ENCODE assay signal across 1 cellular context in genomic region chr6:7129360-7129759, GRCh38.
TF ChIP-seq lines count a peak whose summit lies in the region.

No MANE protein-coding gene starts in this region.

TF ChIP-seq in SK-N-SH, 30 proteins besides CTCF, POLR2A, EP300 and RAD21 (continued from another document):
- TF ChIP-seq NRF1 (IDR thresholded peaks at IDR 0.05; ENCODE audit: low read depth, low read length) (no peak), TAF1 (IDR thresholded peaks at IDR 0.05; ENCODE audit: borderline replicate concordance, low read depth, low read length) (no peak), GATA2 (CRISPR knock-in tag; IDR thresholded peaks at IDR 0.05) (no peak), JUND (IDR thresholded peaks at IDR 0.05) (no peak), YY1 (IDR thresholded peaks at IDR 0.05; ENCODE audit: low read depth) (no peak), RFX5 (IDR thresholded peaks at IDR 0.05; ENCODE audit: low read length) (no peak), RCOR1 (IDR thresholded peaks at IDR 0.05; ENCODE audit: low read length) (no peak), FOXM1 (IDR thresholded peaks at IDR 0.05; ENCODE audit: low read depth) (no peak), TCF12 (IDR thresholded peaks at IDR 0.05) (no peak), FOXJ3 (CRISPR knock-in tag; IDR thresholded peaks at IDR 0.05) (no peak), EZH2phosphoT487 (IDR thresholded peaks at IDR 0.05; ENCODE audit: borderline replicate concordance, low read depth) (no peak), ZBTB33 (IDR thresholded peaks at IDR 0.05; ENCODE audit: borderline replicate concordance, low read depth) (no peak)
- TF ChIP-seq, protein P1, sequence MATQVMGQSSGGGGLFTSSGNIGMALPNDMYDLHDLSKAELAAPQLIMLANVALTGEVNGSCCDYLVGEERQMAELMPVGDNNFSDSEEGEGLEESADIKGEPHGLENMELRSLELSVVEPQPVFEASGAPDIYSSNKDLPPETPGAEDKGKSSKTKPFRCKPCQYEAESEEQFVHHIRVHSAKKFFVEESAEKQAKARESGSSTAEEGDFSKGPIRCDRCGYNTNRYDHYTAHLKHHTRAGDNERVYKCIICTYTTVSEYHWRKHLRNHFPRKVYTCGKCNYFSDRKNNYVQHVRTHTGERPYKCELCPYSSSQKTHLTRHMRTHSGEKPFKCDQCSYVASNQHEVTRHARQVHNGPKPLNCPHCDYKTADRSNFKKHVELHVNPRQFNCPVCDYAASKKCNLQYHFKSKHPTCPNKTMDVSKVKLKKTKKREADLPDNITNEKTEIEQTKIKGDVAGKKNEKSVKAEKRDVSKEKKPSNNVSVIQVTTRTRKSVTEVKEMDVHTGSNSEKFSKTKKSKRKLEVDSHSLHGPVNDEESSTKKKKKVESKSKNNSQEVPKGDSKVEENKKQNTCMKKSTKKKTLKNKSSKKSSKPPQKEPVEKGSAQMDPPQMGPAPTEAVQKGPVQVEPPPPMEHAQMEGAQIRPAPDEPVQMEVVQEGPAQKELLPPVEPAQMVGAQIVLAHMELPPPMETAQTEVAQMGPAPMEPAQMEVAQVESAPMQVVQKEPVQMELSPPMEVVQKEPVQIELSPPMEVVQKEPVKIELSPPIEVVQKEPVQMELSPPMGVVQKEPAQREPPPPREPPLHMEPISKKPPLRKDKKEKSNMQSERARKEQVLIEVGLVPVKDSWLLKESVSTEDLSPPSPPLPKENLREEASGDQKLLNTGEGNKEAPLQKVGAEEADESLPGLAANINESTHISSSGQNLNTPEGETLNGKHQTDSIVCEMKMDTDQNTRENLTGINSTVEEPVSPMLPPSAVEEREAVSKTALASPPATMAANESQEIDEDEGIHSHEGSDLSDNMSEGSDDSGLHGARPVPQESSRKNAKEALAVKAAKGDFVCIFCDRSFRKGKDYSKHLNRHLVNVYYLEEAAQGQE (IDR thresholded peaks at IDR 0.05; ENCODE audit: low read depth, low read length): no peak
